In the genomic region with DNA sequence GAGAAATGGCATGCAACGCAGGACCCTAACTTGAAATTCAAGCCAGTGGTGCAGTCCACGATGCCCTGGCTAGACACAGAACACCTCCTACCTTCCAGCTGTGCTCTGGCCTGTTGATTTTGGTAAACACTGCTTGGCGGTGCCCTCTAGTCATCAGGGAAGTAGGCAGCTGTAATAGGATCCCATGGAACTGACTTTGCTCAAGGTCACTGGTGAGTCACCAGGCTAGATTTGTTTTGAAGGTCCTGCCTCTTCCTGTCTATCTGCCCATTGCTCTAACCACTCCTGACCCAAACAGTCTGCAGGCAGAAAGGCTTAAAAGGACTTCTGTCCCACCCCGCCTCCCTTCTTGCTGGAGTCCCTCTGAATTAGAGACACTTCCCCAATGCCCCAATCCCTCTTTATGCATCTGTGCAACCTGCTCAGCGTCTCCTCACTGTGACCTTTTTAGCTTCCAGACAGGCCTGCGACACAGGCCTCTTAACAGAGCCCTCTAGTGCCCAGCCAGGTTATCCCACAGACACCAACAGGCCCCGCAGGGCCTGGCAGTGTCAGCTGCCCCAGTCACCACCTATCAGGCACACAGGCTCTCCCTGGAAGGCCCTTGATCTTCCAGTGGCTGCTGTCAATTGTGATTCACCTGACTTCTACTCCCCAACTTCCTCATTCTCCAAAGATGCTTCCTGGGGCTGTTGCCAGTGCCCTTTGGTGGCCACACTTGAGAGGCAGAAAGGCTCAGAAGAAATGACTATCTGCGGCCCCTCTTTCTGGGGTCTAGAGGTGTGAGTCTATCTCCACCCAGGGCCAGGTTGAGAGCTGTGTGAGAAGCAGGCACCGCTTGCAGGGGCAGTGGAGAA, we compare ENCODE assay signal across 1 cellular context.
TF ChIP-seq lines count a peak whose summit lies in the region.

No MANE protein-coding gene starts in this region.

TF ChIP-seq in K562, 482 proteins besides CTCF, POLR2A, EP300 and RAD21 (continued from another document and continues in another):
- no peak for TF ChIP-seq RBM22 (IDR thresholded peaks at IDR 0.05; ENCODE audit: low read depth, low read length, poor library complexity, severe bottlenecking)
- TF ChIP-seq, protein P1, sequence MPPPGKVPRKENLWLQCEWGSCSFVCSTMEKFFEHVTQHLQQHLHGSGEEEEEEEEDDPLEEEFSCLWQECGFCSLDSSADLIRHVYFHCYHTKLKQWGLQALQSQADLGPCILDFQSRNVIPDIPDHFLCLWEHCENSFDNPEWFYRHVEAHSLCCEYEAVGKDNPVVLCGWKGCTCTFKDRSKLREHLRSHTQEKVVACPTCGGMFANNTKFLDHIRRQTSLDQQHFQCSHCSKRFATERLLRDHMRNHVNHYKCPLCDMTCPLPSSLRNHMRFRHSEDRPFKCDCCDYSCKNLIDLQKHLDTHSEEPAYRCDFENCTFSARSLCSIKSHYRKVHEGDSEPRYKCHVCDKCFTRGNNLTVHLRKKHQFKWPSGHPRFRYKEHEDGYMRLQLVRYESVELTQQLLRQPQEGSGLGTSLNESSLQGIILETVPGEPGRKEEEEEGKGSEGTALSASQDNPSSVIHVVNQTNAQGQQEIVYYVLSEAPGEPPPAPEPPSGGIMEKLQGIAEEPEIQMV (tag; conservative IDR thresholded peaks at IDR 0.05; ENCODE audit: low read depth) = no peak
- TF ChIP-seq TRIM28 (IDR thresholded peaks at IDR 0.05) = no peak
- TF ChIP-seq CBX8 (IDR thresholded peaks at IDR 0.05; ENCODE audit: borderline replicate concordance, extremely low read depth, low read depth, low read length, poor library complexity, severe bottlenecking) = no peak
- TF ChIP-seq HDAC1 (IDR thresholded peaks at IDR 0.05) = 0 out of 4 replicates have a peak, but pooled peaks of 1 of the 2 experiments have one; percentile 26
- TF ChIP-seq NR2C2 (CRISPR knock-in tag; IDR thresholded peaks at IDR 0.05) = no peak
- peak; percentile 80 for TF ChIP-seq NR2C2 (tag; IDR thresholded peaks at IDR 0.05)
- no peak for TF ChIP-seq CBFA2T2 (conservative IDR thresholded peaks at IDR 0.05)
- TF ChIP-seq KAT8 (IDR thresholded peaks at IDR 0.05; ENCODE audit: low read depth) = no peak
- no peak for TF ChIP-seq RBM14 (IDR thresholded peaks at IDR 0.05; ENCODE audit: borderline replicate concordance, insufficient read depth, low read depth, low read length)
- TF ChIP-seq MEIS2 (IDR thresholded peaks at IDR 0.05; ENCODE audit: partially characterized antibody) = peak; percentile 35
- no peak for TF ChIP-seq HDAC3 (IDR thresholded peaks at IDR 0.05; ENCODE audit: borderline replicate concordance, partially characterized antibody)
- TF ChIP-seq EGR1 (conservative IDR thresholded peaks at IDR 0.05) = no peak
- TF ChIP-seq IRF2 (CRISPR knock-in tag; IDR thresholded peaks at IDR 0.05) = no peak
- TF ChIP-seq TGIF2 (CRISPR knock-in tag; IDR thresholded peaks at IDR 0.05) = no peak
- no peak for TF ChIP-seq ZNF764 (CRISPR knock-in tag; IDR thresholded peaks at IDR 0.05; ENCODE audit: low read depth)
- TF ChIP-seq NRF1 (conservative IDR thresholded peaks at IDR 0.05 in 1 of 2, IDR thresholded peaks at IDR 0.05 in 1 of 2) = peak; percentile 13 to 39; a peak in 2 of 4 replicates
- no peak for TF ChIP-seq TRIM25 (IDR thresholded peaks at IDR 0.05; ENCODE audit: borderline replicate concordance)
- no peak for TF ChIP-seq SAP30 (IDR thresholded peaks at IDR 0.05; ENCODE audit: borderline replicate concordance, insufficient read depth, low read depth, low read length, poor library complexity, severe bottlenecking)
- TF ChIP-seq, protein P2, sequence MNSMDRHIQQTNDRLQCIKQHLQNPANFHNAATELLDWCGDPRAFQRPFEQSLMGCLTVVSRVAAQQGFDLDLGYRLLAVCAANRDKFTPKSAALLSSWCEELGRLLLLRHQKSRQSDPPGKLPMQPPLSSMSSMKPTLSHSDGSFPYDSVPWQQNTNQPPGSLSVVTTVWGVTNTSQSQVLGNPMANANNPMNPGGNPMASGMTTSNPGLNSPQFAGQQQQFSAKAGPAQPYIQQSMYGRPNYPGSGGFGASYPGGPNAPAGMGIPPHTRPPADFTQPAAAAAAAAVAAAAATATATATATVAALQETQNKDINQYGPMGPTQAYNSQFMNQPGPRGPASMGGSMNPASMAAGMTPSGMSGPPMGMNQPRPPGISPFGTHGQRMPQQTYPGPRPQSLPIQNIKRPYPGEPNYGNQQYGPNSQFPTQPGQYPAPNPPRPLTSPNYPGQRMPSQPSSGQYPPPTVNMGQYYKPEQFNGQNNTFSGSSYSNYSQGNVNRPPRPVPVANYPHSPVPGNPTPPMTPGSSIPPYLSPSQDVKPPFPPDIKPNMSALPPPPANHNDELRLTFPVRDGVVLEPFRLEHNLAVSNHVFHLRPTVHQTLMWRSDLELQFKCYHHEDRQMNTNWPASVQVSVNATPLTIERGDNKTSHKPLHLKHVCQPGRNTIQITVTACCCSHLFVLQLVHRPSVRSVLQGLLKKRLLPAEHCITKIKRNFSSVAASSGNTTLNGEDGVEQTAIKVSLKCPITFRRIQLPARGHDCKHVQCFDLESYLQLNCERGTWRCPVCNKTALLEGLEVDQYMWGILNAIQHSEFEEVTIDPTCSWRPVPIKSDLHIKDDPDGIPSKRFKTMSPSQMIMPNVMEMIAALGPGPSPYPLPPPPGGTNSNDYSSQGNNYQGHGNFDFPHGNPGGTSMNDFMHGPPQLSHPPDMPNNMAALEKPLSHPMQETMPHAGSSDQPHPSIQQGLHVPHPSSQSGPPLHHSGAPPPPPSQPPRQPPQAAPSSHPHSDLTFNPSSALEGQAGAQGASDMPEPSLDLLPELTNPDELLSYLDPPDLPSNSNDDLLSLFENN (IDR thresholded peaks at IDR 0.05; ENCODE audit: low read depth in 2 of 2, low read length in 2 of 2) = no peak
- TF ChIP-seq ZNF197 (CRISPR knock-in tag; IDR thresholded peaks at IDR 0.05; ENCODE audit: low read depth) = no peak
- TF ChIP-seq STAG1 (CRISPR knock-in tag; IDR thresholded peaks at IDR 0.05; ENCODE audit: borderline replicate concordance) = no peak
- TF ChIP-seq ZNF174 (CRISPR knock-in tag; IDR thresholded peaks at IDR 0.05) = no peak
- TF ChIP-seq COPS2 (conservative IDR thresholded peaks at IDR 0.05) = no peak
- TF ChIP-seq HNRNPUL1 (IDR thresholded peaks at IDR 0.05; ENCODE audit: low read length) = no peak
- TF ChIP-seq ZC3H8 (IDR thresholded peaks at IDR 0.05) = no peak
- no peak for TF ChIP-seq HMG20A (CRISPR knock-in tag; conservative IDR thresholded peaks at IDR 0.05)
- no peak for TF ChIP-seq FOXJ3 (CRISPR knock-in tag; IDR thresholded peaks at IDR 0.05)
- no peak for TF ChIP-seq PTBP1 (IDR thresholded peaks at IDR 0.05; ENCODE audit: low read depth, low read length)
- TF ChIP-seq ZBTB1 (CRISPR knock-in tag; IDR thresholded peaks at IDR 0.05; ENCODE audit: borderline replicate concordance, low read depth) = no peak
- TF ChIP-seq, protein P3, sequence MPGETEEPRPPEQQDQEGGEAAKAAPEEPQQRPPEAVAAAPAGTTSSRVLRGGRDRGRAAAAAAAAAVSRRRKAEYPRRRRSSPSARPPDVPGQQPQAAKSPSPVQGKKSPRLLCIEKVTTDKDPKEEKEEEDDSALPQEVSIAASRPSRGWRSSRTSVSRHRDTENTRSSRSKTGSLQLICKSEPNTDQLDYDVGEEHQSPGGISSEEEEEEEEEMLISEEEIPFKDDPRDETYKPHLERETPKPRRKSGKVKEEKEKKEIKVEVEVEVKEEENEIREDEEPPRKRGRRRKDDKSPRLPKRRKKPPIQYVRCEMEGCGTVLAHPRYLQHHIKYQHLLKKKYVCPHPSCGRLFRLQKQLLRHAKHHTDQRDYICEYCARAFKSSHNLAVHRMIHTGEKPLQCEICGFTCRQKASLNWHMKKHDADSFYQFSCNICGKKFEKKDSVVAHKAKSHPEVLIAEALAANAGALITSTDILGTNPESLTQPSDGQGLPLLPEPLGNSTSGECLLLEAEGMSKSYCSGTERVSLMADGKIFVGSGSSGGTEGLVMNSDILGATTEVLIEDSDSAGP (CRISPR knock-in tag; IDR thresholded peaks at IDR 0.05) = no peak
- TF ChIP-seq ZNF175 (CRISPR knock-in tag; IDR thresholded peaks at IDR 0.05; ENCODE audit: low read depth) = peak; percentile 54; the same call in 1 of the 2 replicates
- TF ChIP-seq RBM17 (IDR thresholded peaks at IDR 0.05; ENCODE audit: borderline replicate concordance, low read depth, low read length) = no peak
- no peak for TF ChIP-seq POLR2G (IDR thresholded peaks at IDR 0.05; ENCODE audit: low read depth, low read length)
- TF ChIP-seq RBM15 (IDR thresholded peaks at IDR 0.05; ENCODE audit: insufficient read depth, low read length) = no peak
- no peak for TF ChIP-seq MCM5 (IDR thresholded peaks at IDR 0.05; ENCODE audit: low read depth)
- TF ChIP-seq GABPB1 (CRISPR knock-in tag; IDR thresholded peaks at IDR 0.05) = no peak
- TF ChIP-seq ILK (tag; IDR thresholded peaks at IDR 0.05; ENCODE audit: borderline replicate concordance, low read depth) = no peak
- TF ChIP-seq ZNF445 (CRISPR knock-in tag; IDR thresholded peaks at IDR 0.05; ENCODE audit: low read depth) = no peak
- TF ChIP-seq MTA2 (IDR thresholded peaks at IDR 0.05; ENCODE audit: low read depth) = no peak
- TF ChIP-seq ZBED1 (IDR thresholded peaks at IDR 0.05) = no peak
- TF ChIP-seq CHAMP1 (IDR thresholded peaks at IDR 0.05) = no peak
- no peak for TF ChIP-seq PCBP2 (IDR thresholded peaks at IDR 0.05; ENCODE audit: low read depth, low read length, poor library complexity, severe bottlenecking)
- TF ChIP-seq EWSR1 (IDR thresholded peaks at IDR 0.05; ENCODE audit: borderline replicate concordance, low read depth, partially characterized antibody) = no peak
- TF ChIP-seq ZNF507 (tag; conservative IDR thresholded peaks at IDR 0.05) = no peak
- no peak for TF ChIP-seq LEF1 (IDR thresholded peaks at IDR 0.05)
- TF ChIP-seq ZNF583 (CRISPR knock-in tag; IDR thresholded peaks at IDR 0.05) = no peak
- TF ChIP-seq, protein P4, sequence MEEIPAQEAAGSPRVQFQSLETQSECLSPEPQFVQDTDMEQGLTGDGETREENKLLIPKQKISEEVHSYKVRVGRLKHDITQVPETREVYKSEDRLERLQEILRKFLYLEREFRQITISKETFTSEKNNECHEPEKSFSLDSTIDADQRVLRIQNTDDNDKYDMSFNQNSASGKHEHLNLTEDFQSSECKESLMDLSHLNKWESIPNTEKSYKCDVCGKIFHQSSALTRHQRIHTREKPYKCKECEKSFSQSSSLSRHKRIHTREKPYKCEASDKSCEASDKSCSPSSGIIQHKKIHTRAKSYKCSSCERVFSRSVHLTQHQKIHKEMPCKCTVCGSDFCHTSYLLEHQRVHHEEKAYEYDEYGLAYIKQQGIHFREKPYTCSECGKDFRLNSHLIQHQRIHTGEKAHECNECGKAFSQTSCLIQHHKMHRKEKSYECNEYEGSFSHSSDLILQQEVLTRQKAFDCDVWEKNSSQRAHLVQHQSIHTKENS (CRISPR knock-in tag; IDR thresholded peaks at IDR 0.05) = no peak
- no peak for TF ChIP-seq MYC (IDR thresholded peaks at IDR 0.05; ENCODE audit: low read depth, low read length)
- no peak for TF ChIP-seq MYC (CRISPR knock-in tag; IDR thresholded peaks at IDR 0.05; ENCODE audit: borderline replicate concordance, low read depth)
- TF ChIP-seq SREBF1 (IDR thresholded peaks at IDR 0.05; ENCODE audit: borderline replicate concordance, low read depth, low read length) = no peak
- no peak for TF ChIP-seq ZNF3 (CRISPR knock-in tag; IDR thresholded peaks at IDR 0.05)
- TF ChIP-seq E2F5 (CRISPR knock-in tag; IDR thresholded peaks at IDR 0.05) = no peak
